ENCODE assay signal across 7 cellular contexts in genomic region chr2:32135409-32135808, GRCh38.
DNase-seq lines count a peak whose midpoint lies in the region; ATAC-seq lines count a peak whose summit lies in the region.

No MANE protein-coding gene starts in this region.

- H3K4me3 Mint-ChIP-seq in activated naive CD8-positive, alpha-beta T cell treated with anti-CD3 and anti-CD28 coated beads, Interleukin-2, amount 50 U/mL, for 24 hours: no peak overlapping the region

- no peaks in the 10 kb centered on the region for H3K27me3 Mint-ChIP-seq in activated naive CD8-positive, alpha-beta T cell treated with anti-CD3 and anti-CD28 coated beads, Interleukin-2, amount 50 U/mL, for 24 hours

- DNase-seq in ELR (ENCODE audit: low read depth) (peak; percentile 90), HuH-7.5 (ENCODE audit: low spot score) (peak; percentile 11), kidney tubule cell (ENCODE audit: low spot score) (peak; percentile 95), activated gamma-delta T cell treated with Interleukin-2 at 50 U/mL for 16 hours (no peak)
- no peak for DNase-seq in activated naive CD8-positive, alpha-beta T cell treated with anti-CD3 and anti-CD28 coated beads, Interleukin-2, amount 50 U/mL, for 24 hours
- DNase-seq in activated CD8-positive, alpha-beta memory T cell treated with anti-CD3 and anti-CD28 coated beads for 24 hours: no peak

- no peaks in the 10 kb centered on the region for H3K4me1 Mint-ChIP-seq in activated naive CD8-positive, alpha-beta T cell treated with anti-CD3 and anti-CD28 coated beads, Interleukin-2, amount 50 U/mL, for 24 hours

- H3K9me3 Mint-ChIP-seq in activated naive CD8-positive, alpha-beta T cell treated with anti-CD3 and anti-CD28 coated beads, Interleukin-2, amount 50 U/mL, for 24 hours: no peaks in the 10 kb centered on the region

- ATAC-seq in activated naive CD8-positive, alpha-beta T cell treated with anti-CD3 and anti-CD28 coated beads, Interleukin-2, amount 50 U/mL, for 24 hours: peak; percentile 43
- ATAC-seq in GM21723 (IDR thresholded peaks at IDR 0.05; ENCODE audit: unreplicated experiment): no peak

- H3K27ac Mint-ChIP-seq in activated naive CD8-positive, alpha-beta T cell treated with anti-CD3 and anti-CD28 coated beads, Interleukin-2, amount 50 U/mL, for 24 hours: no peak overlapping the region

- peaks cover 8% of the 10 kb centered on the region for H3K36me3 Mint-ChIP-seq in activated naive CD8-positive, alpha-beta T cell treated with anti-CD3 and anti-CD28 coated beads, Interleukin-2, amount 50 U/mL, for 24 hours (ENCODE audit: low read depth)

Comparison
In these comparisons a context has a peak if more than half of its experiments do, and no peak if none do; other contexts are left out.
1. DNase-seq: peak in ELR (single experiment), HuH-7.5 (single experiment) and kidney tubule cell (single experiment); none in activated naive CD8-positive, alpha-beta T cell treated with anti-CD3 and anti-CD28 coated beads, Interleukin-2, amount 50 U/mL, for 24 hours (single experiment), activated CD8-positive, alpha-beta memory T cell treated with anti-CD3 and anti-CD28 coated beads for 24 hours (single experiment) and activated gamma-delta T cell treated with Interleukin-2 at 50 U/mL for 16 hours (single experiment).